21 cellular contexts compared by ENCODE assay signal in the genomic region with DNA sequence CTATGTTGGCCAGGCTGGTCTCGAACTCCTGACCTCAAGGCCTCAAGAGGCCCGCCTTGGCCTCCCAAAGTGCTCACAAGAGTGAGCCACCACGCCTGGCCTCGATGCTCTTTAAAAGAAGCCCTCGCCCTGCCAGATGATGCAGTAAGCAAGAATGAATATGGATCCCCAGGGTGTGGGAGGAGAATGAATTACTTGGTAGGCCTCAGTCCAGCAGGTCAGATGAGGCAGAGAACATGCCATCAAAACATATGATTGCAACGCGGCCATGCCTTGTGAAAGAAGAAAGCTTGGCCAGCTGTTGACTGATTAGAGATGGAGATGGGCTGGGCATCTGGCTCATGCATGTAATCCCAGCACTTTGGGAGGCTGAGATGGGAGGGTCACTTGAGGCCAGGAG.
DNase-seq lines count a peak whose midpoint lies in the region; ATAC-seq, FAIRE-seq and TF ChIP-seq lines count a peak whose summit lies in the region.
"Had no signal": no experiment of that assay in that cellular context is flagged by ENCODE, and none has a peak within 500 bp of the region (broad histone marks: within the 10 kb centered on the region; RNA-seq: fewer than 3 reads in every experiment).

No MANE protein-coding gene starts in this region.

- peak; percentile 42 for DNase-seq in GM03348 (ENCODE audit: low spot score)
- DNase-seq in cardiac fibroblast (ENCODE audit: low read depth in 2 of 2) = peak; percentile 11 to 81
- DNase-seq in heart left ventricle = peak in 3 of 5 donors; percentile 20 to 76 (median 63)
- no peak for DNase-seq in hepatic stellate cell (ENCODE audit: low spot score)
- DNase-seq in GM19239 (ENCODE audit: insufficient read length, low spot score) = no peak
- no peak for DNase-seq in CD8-positive, alpha-beta memory T cell
- DNase-seq: activated CD8-positive, alpha-beta memory T cell treated with anti-CD3 and anti-CD28 coated beads, Interleukin-2, amount 50 U/mL, for 4 hours; activated naive CD4-positive, alpha-beta T cell treated with Interleukin-2 at 50 U/mL for 16 hours; COR-L47; left lung; NCI-H1930; NCI-H446 treated with DMSO at 0.1 percent for 48 hours; stimulated activated naive CD4-positive, alpha-beta T cell treated with Interleukin-2 at 50 U/mL for 16 hours; T-helper 2 cell had no signal

- CTCF ChIA-PET in CD8-positive, alpha-beta memory T cell (lab: Charles Lee) = no interaction called here

- H3K27ac Mint-ChIP-seq in CD8-positive, alpha-beta memory T cell = peak overlapping the region in 3 of 8 donors; percentile 43 to 70 (median 61)
- H3K27ac Mint-ChIP-seq: brain had no signal

- peaks cover 0 to 8% (median 2%) of the 10 kb centered on the region in 3 donors for H3K36me3 Mint-ChIP-seq in CD8-positive, alpha-beta memory T cell

- H3K9me3 Mint-ChIP-seq in CD8-positive, alpha-beta memory T cell = no peaks in the 10 kb centered on the region

- peaks cover 0 to 36% (median 0%) of the 10 kb centered on the region in 12 donors for H3K4me1 ChIP-seq in heart left ventricle
- peaks cover 0 to 3% (median 2%) of the 10 kb centered on the region in 3 donors for H3K4me1 ChIP-seq in skeletal muscle tissue (ENCODE audit: control insufficient read depth in 3 of 3, insufficient read depth in 3 of 3, low read length in 3 of 3)
- H3K4me1 ChIP-seq in CD8-positive, alpha-beta memory T cell (ENCODE audit: insufficient read depth, low read length) = peaks cover 4% of the 10 kb centered on the region
- H3K4me1 ChIP-seq: parathyroid adenoma had no signal

- TF ChIP-seq POLR2A in heart left ventricle (IDR thresholded peaks at IDR 0.05) = no peak

- no peaks in the 10 kb centered on the region for H3K27me3 Mint-ChIP-seq in CD8-positive, alpha-beta memory T cell
- H3K27me3 Mint-ChIP-seq: brain had no signal

- H3K27me3 ChIP-seq in heart left ventricle (no peaks in the 10 kb centered on the region), skeletal muscle tissue (ENCODE audit: control insufficient read depth in 3 of 3, insufficient read depth in 3 of 3, low read length in 3 of 3) (no peaks in the 10 kb centered on the region)
- H3K27me3 ChIP-seq in CD8-positive, alpha-beta memory T cell (ENCODE audit: insufficient read depth, low read length, poor library complexity, severe bottlenecking) = no peaks in the 10 kb centered on the region

- 75 to 89% (median 84%) methylated on average over 7 of the region's 7 CpGs for WGBS in heart left ventricle, 4 donors

- H3K4me3 ChIP-seq in cardiac fibroblast (replicated peaks in 1 of 2; ENCODE audit: low read depth in 2 of 2, low read length in 2 of 2) (no peak overlapping the region), heart left ventricle (no peak overlapping the region), skeletal muscle tissue (ENCODE audit: low read length in 3 of 3) (no peak overlapping the region)
- H3K4me3 ChIP-seq in CD8-positive, alpha-beta memory T cell (ENCODE audit: low read length) = no peak overlapping the region
- H3K4me3 ChIP-seq: left lung had no signal

- H3K36me3 ChIP-seq in heart left ventricle = no peaks in the 10 kb centered on the region
- no peaks in the 10 kb centered on the region for H3K36me3 ChIP-seq in skeletal muscle tissue (ENCODE audit: control insufficient read depth in 3 of 3, insufficient read depth in 3 of 3, low read length in 3 of 3)
- no peaks in the 10 kb centered on the region for H3K36me3 ChIP-seq in CD8-positive, alpha-beta memory T cell (ENCODE audit: insufficient read depth, low read length)
- H3K36me3 ChIP-seq: left lung had no signal

- ATAC-seq in heart left ventricle = peak; percentile 8 to 77 (median 50)
- no peak for ATAC-seq in HG03135 (IDR thresholded peaks at IDR 0.05; ENCODE audit: unreplicated experiment)
- ATAC-seq: activated CD4-positive, CD25-positive, alpha-beta regulatory T cell treated with anti-CD3 and anti-CD28 coated beads, Interleukin-2, amount 50 U/mL, for 24 hours; HepG2; left lung had no signal

- no peak for FAIRE-seq in GM19239 (lab: Jason Lieb, UNC)
- FAIRE-seq: GM12891, HepG2 had no signal

- H3K4me1 Mint-ChIP-seq in CD8-positive, alpha-beta memory T cell = peaks cover 38 to 45% (median 43%) of the 10 kb centered on the region in 3 donors

- intact Hi-C loops in heart left ventricle (cut with DNase I) = no loop called here

- no peaks in the 10 kb centered on the region for H3K9me3 ChIP-seq in heart left ventricle
- H3K9me3 ChIP-seq in skeletal muscle tissue (ENCODE audit: control insufficient read depth in 3 of 3, low read length in 3 of 3) = no peaks in the 10 kb centered on the region
- H3K9me3 ChIP-seq in CD8-positive, alpha-beta memory T cell (ENCODE audit: low read length) = no peaks in the 10 kb centered on the region
- H3K9me3 ChIP-seq: left lung had no signal

- peak overlapping the region in 3 of 12 donors; percentile 27 to 61 (median 43) for H3K27ac ChIP-seq in heart left ventricle
- H3K27ac ChIP-seq in skeletal muscle tissue (ENCODE audit: low read depth, low read length) = peak overlapping the region; percentile 66
- H3K27ac ChIP-seq in CD8-positive, alpha-beta memory T cell (ENCODE audit: low read depth, low read length) = no peak overlapping the region
- H3K27ac ChIP-seq: left lung, parathyroid adenoma had no signal

- H3K4me3 Mint-ChIP-seq in CD8-positive, alpha-beta memory T cell = no peak overlapping the region
- H3K4me3 Mint-ChIP-seq: brain had no signal

- POLR2A ChIA-PET in CD8-positive, alpha-beta memory T cell (lab: Charles Lee) = no interaction called here

- no peak overlapping the region for H3K9ac ChIP-seq in skeletal muscle tissue (ENCODE audit: low read depth in 1 of 3, low read length in 3 of 3)
- H3K9ac ChIP-seq: parathyroid adenoma had no signal

- no peak for TF ChIP-seq CTCF in cardiac fibroblast (IDR thresholded peaks at IDR 0.05; ENCODE audit: low read depth, low read length)
- TF ChIP-seq CTCF in heart left ventricle (IDR thresholded peaks at IDR 0.05) = no peak

Comparison
In these comparisons a context has a peak if more than half of its experiments do, and no peak if none do; other contexts are left out.
1. DNase-seq: peak in GM03348 (single experiment), cardiac fibroblast (2 of 2) and heart left ventricle (3 of 5); none in hepatic stellate cell (single experiment), GM19239 (single experiment) and CD8-positive, alpha-beta memory T cell (0 of 5).